In genomic region chr15:40929730-40930429, GRCh38 we compare ENCODE assay signal across 8 cellular contexts. TPM values are rescaled to one million over a fixed set of nuclear protein-coding genes. Genes with fewer than 3 reads are reported as not detected.
A peak's percentile ranks its signal among the peaks of the same experiment; 100 is the strongest.
DNase-seq lines count a peak whose midpoint lies in the region; ATAC-seq, FAIRE-seq and TF ChIP-seq lines count a peak whose summit lies in the region.

No MANE protein-coding gene starts in this region.

- BruUV-seq in A673 (replicated peaks; lab: Mats Ljungman, UMichigan), result no TSS peak

- intact Hi-C loops in A673 (cut with micrococcal nuclease; ENCODE audit: unreplicated experiment), result no loop called here
- intact Hi-C loops in activated B cell treated with CpG ODN at 0.5 μM for 24 hours (cut with micrococcal nuclease), result loop anchor here (1.0 to 2.0 kb wide), 2 partner anchors 11 to 23 kb away; partner anchors contain the start of gene CHAC1
- intact Hi-C loops in prostate gland (cut with DNase I), result no loop called here

- ATAC-seq in activated B cell treated with CpG ODN at 0.5 μM for 24 hours (ENCODE audit: low read depth) (no peak), GM19324 (IDR thresholded peaks at IDR 0.05; ENCODE audit: low FRiP score, unreplicated experiment) (no peak), HG03196 (IDR thresholded peaks at IDR 0.05; ENCODE audit: unreplicated experiment) (no peak)

- H3K9me3 ChIP-seq in A673 (ENCODE audit: low read depth, low read length, poor library complexity, severe bottlenecking) (no peaks in the 10 kb centered on the region), cardiac muscle cell (ENCODE audit: low read depth) (no peaks in the 10 kb centered on the region), prostate gland (no peaks in the 10 kb centered on the region)

- no peak for FAIRE-seq in urothelium cell line (lab: Jason Lieb, UNC)

- H3K27me3 Mint-ChIP-seq in activated B cell treated with CpG ODN at 0.5 μM for 24 hours, result peaks cover 51% of the 10 kb centered on the region

- no peaks in the 10 kb centered on the region for H3K36me3 Mint-ChIP-seq in activated B cell treated with CpG ODN at 0.5 μM for 24 hours (ENCODE audit: low read depth)

- H3K9me3 Mint-ChIP-seq in activated B cell treated with CpG ODN at 0.5 μM for 24 hours, result no peaks in the 10 kb centered on the region

- no peaks in the 10 kb centered on the region for H3K36me3 ChIP-seq in A673 (ENCODE audit: insufficient read depth, low read length, poor library complexity, severe bottlenecking)
- H3K36me3 ChIP-seq in H7 (replicated peaks; ENCODE audit: control insufficient read depth, insufficient read depth, low read length), result no peaks in the 10 kb centered on the region
- no peaks in the 10 kb centered on the region for H3K36me3 ChIP-seq in cardiac muscle cell
- no peaks in the 10 kb centered on the region for H3K36me3 ChIP-seq in prostate gland

- TF ChIP-seq CTCF in A673 (conservative IDR thresholded peaks at IDR 0.05; ENCODE audit: low read depth, low read length) (no peak), activated B cell treated with CpG ODN at 0.5 μM for 24 hours (IDR thresholded peaks at IDR 0.05) (no peak), cardiac muscle cell (IDR thresholded peaks at IDR 0.05; ENCODE audit: low read depth, low read length) (no peak), prostate gland (IDR thresholded peaks at IDR 0.05) (no peak)

- peaks cover 64% of the 10 kb centered on the region for H3K27me3 ChIP-seq in A673 (replicated peaks; ENCODE audit: insufficient read depth, low read depth, low read length, poor library complexity)
- peaks cover 82% of the 10 kb centered on the region for H3K27me3 ChIP-seq in H7 (ENCODE audit: control insufficient read depth, insufficient read depth, low read length)
- H3K27me3 ChIP-seq in cardiac muscle cell, result peaks cover 95% of the 10 kb centered on the region
- H3K27me3 ChIP-seq in prostate gland (replicated peaks; ENCODE audit: insufficient read depth), result peaks cover 15% of the 10 kb centered on the region

- H3K27ac ChIP-seq in A673 (ENCODE audit: low read depth, low read length, poor library complexity, severe bottlenecking) (no peak overlapping the region), cardiac muscle cell (no peak overlapping the region), prostate gland (peak overlapping the region in 1 of 2 donors; percentile 22)

- WGBS in prostate gland, result 1% methylated on average over 30 of the region's 50 CpGs

- TF ChIP-seq POLR2A in prostate gland (IDR thresholded peaks at IDR 0.05), result no peak

- CTCF ChIA-PET in A673 (lab: Charles Lee), result interaction anchor here (0.6 to 1.5 kb wide), 4 partner anchors 11 to 450 kb away, joined by 3 to 13 read pairs (median 6); no protein-coding TSS in a partner anchor
- CTCF ChIA-PET in activated B cell treated with CpG ODN at 0.5 μM for 24 hours (lab: Charles Lee), result interaction anchor here (0.6 to 4.4 kb wide), 5 partner anchors 12 to 73 kb away, joined by 3 to 29 read pairs (median 3); no protein-coding TSS in a partner anchor

- H3K4me3 Mint-ChIP-seq in activated B cell treated with CpG ODN at 0.5 μM for 24 hours, result peak overlapping the region; percentile 76

- POLR2A ChIA-PET in A673 (lab: Charles Lee; ENCODE audit: low non-redundant PET), result no interaction called here
- POLR2A ChIA-PET in activated B cell treated with CpG ODN at 0.5 μM for 24 hours (lab: Charles Lee), result interaction anchor here (0.5 to 1.5 kb wide), 9 partner anchors 11 to 598 kb away, joined by 3 to 10 read pairs (median 5); partner anchors contain the start of genes CHAC1 and VPS18

- H3K27ac Mint-ChIP-seq in activated B cell treated with CpG ODN at 0.5 μM for 24 hours, result no peak overlapping the region

- peaks cover 55% of the 10 kb centered on the region for H3K4me1 Mint-ChIP-seq in activated B cell treated with CpG ODN at 0.5 μM for 24 hours

- H3K4me1 ChIP-seq in A673 (ENCODE audit: insufficient read depth, low read length, poor library complexity, severe bottlenecking), result peaks cover 52% of the 10 kb centered on the region
- peaks cover 11% of the 10 kb centered on the region for H3K4me1 ChIP-seq in cardiac muscle cell (ENCODE audit: low read depth)
- peaks cover 26% of the 10 kb centered on the region for H3K4me1 ChIP-seq in prostate gland (replicated peaks)

- H3K4me3 ChIP-seq in A673 (ENCODE audit: low read depth, low read length, poor library complexity, severe bottlenecking) (peak overlapping the region; percentile 38), H7 (ENCODE audit: insufficient read depth, low read depth, low read length) (peak overlapping the region; percentile 46), cardiac muscle cell (peak overlapping the region; percentile 41), prostate gland (peak overlapping the region; percentile 33 to 35)

- DNase-seq in A673 (ENCODE audit: low spot score) (no peak), H7 (peak; percentile 81), activated B cell treated with CpG ODN at 0.5 μM for 24 hours (no peak), cardiac muscle cell (ENCODE audit: low read depth in 1 of 2, low spot score in 1 of 2) (peak; percentile 74 to 77), prostate gland (ENCODE audit: low spot score) (peak; percentile 39), urothelium cell line (ENCODE audit: low spot score) (no peak)

RNA-seq across cellular contexts. Expression of gene DLL4, which starts 0.7 kb away (rescaled TPM):
- 0.11 and 0.15 TPM in 2 replicates for total RNA-seq in A673 (2021)
- 0.26 TPM in 1 of 2 replicates, not detected in the other for total RNA-seq in H7 (2014; rRNA removed; shearing (Covaris generic))
- 0.05 TPM in 1 of 2 replicates, not detected in the other for total RNA-seq in activated B cell treated with CpG ODN at 0.5 μM for 24 hours
- total RNA-seq in cardiac muscle cell, result 0.11 and 0.71 TPM in 2 replicates
- 0.42 TPM in 1 of 2 replicates, not detected in the other for polyA plus RNA-seq in cardiac muscle cell
- 1 to 10 TPM; 6.2 to 6.5 TPM for total RNA-seq in prostate gland

RNA-seq across cellular contexts. Expression of gene CHAC1, which starts 23.4 kb away (rescaled TPM):
- 11.6 and 26.8 TPM in 2 replicates for total RNA-seq in A673 (2021)
- 30.1 and 39.7 TPM in 2 replicates for total RNA-seq in H7 (2014; rRNA removed; shearing (Covaris generic))
- total RNA-seq in activated B cell treated with CpG ODN at 0.5 μM for 24 hours, result 22.3 and 27.3 TPM in 2 replicates
- 6.0 and 8.0 TPM in 2 replicates for total RNA-seq in cardiac muscle cell
- 3.1 and 5.0 TPM in 2 replicates for polyA plus RNA-seq in cardiac muscle cell
- 1 to 10 TPM in 1 of 2 donors, under 1 TPM in 1; 0.18 to 2.7 TPM for total RNA-seq in prostate gland

RNA-seq across cellular contexts. Expression of gene VPS18, which starts 35.6 kb away (rescaled TPM):
- total RNA-seq in A673 (2021) (21.9 and 23.8 TPM in 2 replicates), activated B cell treated with CpG ODN at 0.5 μM for 24 hours (25.3 and 26.2 TPM in 2 replicates), cardiac muscle cell (34.1 and 35.8 TPM in 2 replicates), prostate gland (10 to 100 TPM; 32.4 to 39.0 TPM)
- 33.3 and 39.5 TPM in 2 replicates for total RNA-seq in H7 (2014; rRNA removed; shearing (Covaris generic))
- 20.5 and 28.7 TPM in 2 replicates for polyA plus RNA-seq in cardiac muscle cell

RNA-seq across cellular contexts. Expression of gene RHOV, which starts 55.8 kb away (rescaled TPM):
- total RNA-seq in A673 (2021) (1.6 TPM in 2 replicates), activated B cell treated with CpG ODN at 0.5 μM for 24 hours (0.27 TPM in 1 of 2 replicates, not detected in the other), cardiac muscle cell (0.35 and 1.2 TPM in 2 replicates), prostate gland (10 to 100 TPM in 1 of 2 donors, 1 to 10 TPM in 1; 5.9 to 11.7 TPM)
- total RNA-seq in H7 (2014; rRNA removed; shearing (Covaris generic)), result 2.0 and 2.1 TPM in 2 replicates
- 0.84 and 1.5 TPM in 2 replicates for polyA plus RNA-seq in cardiac muscle cell

Comparison
In these comparisons a context has a peak if more than half of its experiments do, and no peak if none do; other contexts are left out.
1. DNase-seq: peak in H7 (single experiment), cardiac muscle cell (2 of 2) and prostate gland (single experiment); none in A673 (single experiment), activated B cell treated with CpG ODN at 0.5 μM for 24 hours (single experiment) and urothelium cell line (single experiment).
2. Peak in every context shown above with its lines, with median percentiles within 50 percentile points of each other: H3K4me3 ChIP-seq.